In genomic region chr16:79411805-79412204, GRCh38 we compare ENCODE assay signal across 18 cellular contexts.
"Had no signal": no experiment of that assay in that cellular context is flagged by ENCODE, and none has a peak within 500 bp of the region (broad histone marks: within the 10 kb centered on the region; RNA-seq: fewer than 3 reads in every experiment).

No MANE protein-coding gene starts in this region.

- H3K27me3 ChIP-seq: upper lobe of right lung had no signal

- H3K36me3 ChIP-seq: left ventricle myocardium inferior, thoracic aorta, upper lobe of right lung had no signal

- H3K4me2 ChIP-seq: SK-N-SH had no signal

- H3K9me3 ChIP-seq: left ventricle myocardium inferior, mucosa of descending colon, SK-N-SH, thoracic aorta, upper lobe of right lung had no signal

- H3K4me3 ChIP-seq: left ventricle myocardium inferior, mucosa of descending colon, thoracic aorta, upper lobe of right lung had no signal

- DNase-seq: cortex of kidney; effector CD8-positive, alpha-beta T cell; foreskin fibroblast; hippocampal formation; kidney; left ventricle myocardium inferior; mucosa of descending colon; posterior cingulate gyrus; SHP77; SK-N-SH; stimulated activated CD4-positive, alpha-beta T cell treated with anti-CD3 and anti-CD28 coated beads, Interleukin-4, amount 100 ng/mL, for 4 hours; T-cell; T1000; upper lobe of right lung had no signal

- H3K9me3 Mint-ChIP-seq: natural killer cell treated with Interleukin-12 subunit alpha and Interleukin-12 subunit beta and Interleukin-15 and Interleukin-18, amount 100 ng/mL, for 72 hours; T-cell had no signal

- H3K27ac Mint-ChIP-seq: activated naive CD8-positive, alpha-beta T cell; brain; natural killer cell treated with Interleukin-12 subunit alpha and Interleukin-12 subunit beta and Interleukin-15 and Interleukin-18, amount 100 ng/mL, for 72 hours; T-cell had no signal

- H3K36me3 Mint-ChIP-seq: activated naive CD8-positive, alpha-beta T cell; brain; natural killer cell treated with Interleukin-12 subunit alpha and Interleukin-12 subunit beta and Interleukin-15 and Interleukin-18, amount 100 ng/mL, for 72 hours; T-cell had no signal

- H3K4me3 Mint-ChIP-seq: activated naive CD8-positive, alpha-beta T cell; brain; natural killer cell treated with Interleukin-12 subunit alpha and Interleukin-12 subunit beta and Interleukin-15 and Interleukin-18, amount 100 ng/mL, for 72 hours; T-cell had no signal

- FAIRE-seq: kidney had no signal

- ATAC-seq: mucosa of descending colon, T-cell, upper lobe of right lung had no signal

- H3K27ac ChIP-seq: left ventricle myocardium inferior, thoracic aorta, upper lobe of right lung had no signal

- H3K27me3 Mint-ChIP-seq: activated naive CD8-positive, alpha-beta T cell had no signal

- H3K9ac ChIP-seq: SK-N-SH had no signal

- H3K4me1 ChIP-seq: left ventricle myocardium inferior, upper lobe of right lung had no signal
